Comparison of ENCODE assay signal across 25 cellular contexts in genomic region chr7:150860978-150861295, GRCh38. TPM values are rescaled to one million over a fixed set of nuclear protein-coding genes. Genes with fewer than 3 reads are reported as not detected.
A peak's percentile ranks its signal among the peaks of the same experiment; 100 is the strongest.
DNase-seq lines count a peak whose midpoint lies in the region; ATAC-seq, FAIRE-seq and TF ChIP-seq lines count a peak whose summit lies in the region.
"Had no signal": no experiment of that assay in that cellular context is flagged by ENCODE, and none has a peak within 500 bp of the region (broad histone marks: within the 10 kb centered on the region; RNA-seq: fewer than 3 reads in every experiment).

No MANE protein-coding gene starts in this region.

- H3K9me3 Mint-ChIP-seq in H9: peaks cover 2 to 6% of the 10 kb centered on the region in 2 experiments; a peak in 3 of 5 replicates
- H3K9me3 Mint-ChIP-seq in stimulated activated effector memory CD8-positive, alpha-beta T cell treated with anti-CD3 and anti-CD28 coated beads, Interleukin-12 subunit alpha, Interleukin-12 subunit beta, amount 100 ng/mL, for 72 hours: no peaks in the 10 kb centered on the region
- H3K9me3 Mint-ChIP-seq: CD4-positive, alpha-beta T cell; GM23338 had no signal

- no peak overlapping the region for H3K4me2 ChIP-seq in H9 (ENCODE audit: insufficient read depth, insufficient read length, low read length)
- H3K4me2 ChIP-seq in H1 (ENCODE audit: insufficient read depth in 1 of 2, low read depth in 2 of 2, low read length in 2 of 2): no peak overlapping the region
- H3K4me2 ChIP-seq: A549; BLaER1 treated with 17β-estradiol and CSF1 and Interleukin-3, amounts not matched to agents 10 nM and 100 nM; GM23338; KMS-11; SK-N-SH had no signal

- no peaks in the 10 kb centered on the region for H3K36me3 ChIP-seq in H1 (ENCODE audit: control insufficient read depth in 2 of 4, insufficient read depth in 4 of 4, low read length in 3 of 4)
- H3K36me3 ChIP-seq in lung (ENCODE audit: control insufficient read depth in 2 of 2, insufficient read depth in 2 of 2, low read length in 2 of 2): no peaks in the 10 kb centered on the region
- H3K36me3 ChIP-seq: BLaER1 treated with 17β-estradiol and CSF1 and Interleukin-3, amounts not matched to agents 10 nM and 100 nM had no signal

- no peak for TF ChIP-seq RAD21 in H1 (IDR thresholded peaks at IDR 0.05 in 1 of 2, conservative IDR thresholded peaks at IDR 0.05 in 1 of 2; ENCODE audit: low read depth in 2 of 2, low read length in 2 of 2)

- H3K23me2 ChIP-seq in H9 (ENCODE audit: insufficient read length, low read depth, low read length, poor library complexity, severe bottlenecking): no peaks in the 10 kb centered on the region
- H3K23me2 ChIP-seq in H1 (ENCODE audit: low read depth, low read length): no peaks in the 10 kb centered on the region

- no peaks in the 10 kb centered on the region for H4K20me1 ChIP-seq in H9 (ENCODE audit: control insufficient read depth, insufficient read depth, insufficient read length)
- no peaks in the 10 kb centered on the region for H4K20me1 ChIP-seq in H1 (replicated peaks in 1 of 2; ENCODE audit: control insufficient read depth in 1 of 2, insufficient read depth in 2 of 2, low read length in 2 of 2)
- H4K20me1 ChIP-seq: BLaER1 treated with 17β-estradiol and CSF1 and Interleukin-3, amounts not matched to agents 10 nM and 100 nM had no signal

- no peak overlapping the region for H2BK120ac ChIP-seq in H9 (ENCODE audit: low read depth, low read length, poor library complexity, severe bottlenecking)
- no peak overlapping the region for H2BK120ac ChIP-seq in H1 (replicated peaks; ENCODE audit: low read depth, low read length)

- no peaks in the 10 kb centered on the region for H3K4me1 ChIP-seq in H9 (ENCODE audit: insufficient read depth, low read length)
- peaks cover 0 to 9% (median 4%) of the 10 kb centered on the region in 4 experiments; a peak in 3 of 7 replicates for H3K4me1 ChIP-seq in H1 (replicated peaks in 1 of 4; ENCODE audit: control insufficient read depth in 3 of 4, insufficient read depth in 4 of 4, low read length in 3 of 4)
- H3K4me1 ChIP-seq in lung (ENCODE audit: control insufficient read depth in 2 of 2, insufficient read depth in 2 of 2, low read length in 2 of 2): no peaks in the 10 kb centered on the region
- H3K4me1 ChIP-seq: A549 had no signal

- H4K8ac ChIP-seq in H9 (replicated peaks; ENCODE audit: insufficient read length, low read depth, low read length) (no peak overlapping the region), H1 (ENCODE audit: extremely low read depth, insufficient read depth, low read length) (peak overlapping the region; percentile 35; the same call in 1 of the 2 replicates)

- H3K23ac ChIP-seq in H9 (ENCODE audit: insufficient read length, low read depth, low read length) (no peak overlapping the region), H1 (ENCODE audit: insufficient read length) (no peak overlapping the region)

- TF ChIP-seq CTCF in H9 (conservative IDR thresholded peaks at IDR 0.05) (no peak), H1 (IDR thresholded peaks at IDR 0.05; ENCODE audit: control extremely low read depth in 1 of 3, insufficient read depth in 1 of 3, low read depth in 1 of 3, low read length in 3 of 3) (no peak), lung (IDR thresholded peaks at IDR 0.05; ENCODE audit: control extremely low read depth, extremely low read depth) (no peak)

- H3K4ac ChIP-seq in H9 (ENCODE audit: low read depth, low read length) (no peak overlapping the region), H1 (replicated peaks; ENCODE audit: insufficient read length, low read depth, low read length) (no peak overlapping the region)

- ATAC-seq in lung (ENCODE audit: insufficient read depth, low FRiP score) (no peak), GM19463 (IDR thresholded peaks at IDR 0.05; ENCODE audit: unreplicated experiment) (no peak)
- ATAC-seq in stimulated activated effector memory CD8-positive, alpha-beta T cell treated with anti-CD3 and anti-CD28 coated beads, Interleukin-12 subunit alpha, Interleukin-12 subunit beta, amount 100 ng/mL, for 72 hours: no peak
- ATAC-seq: A549, GM23338, HCT116, Panc1 had no signal

- no peak overlapping the region for H3T11ph ChIP-seq in H9 (ENCODE audit: low read length)

- H3K14ac ChIP-seq in H9 (ENCODE audit: insufficient read depth, low read length) (no peak overlapping the region), H1 (ENCODE audit: insufficient read length) (no peak overlapping the region)

- H4K91ac ChIP-seq in H9 (ENCODE audit: insufficient read length, low read depth, low read length) (no peak overlapping the region), H1 (replicated peaks; ENCODE audit: insufficient read length, low read length) (no peak overlapping the region)

- no peak overlapping the region for H2BK12ac ChIP-seq in H9 (ENCODE audit: insufficient read length, low read depth, low read length)
- 0 out of 2 replicates have a peak overlapping the region, but pooled peaks have one; percentile 80 for H2BK12ac ChIP-seq in H1 (ENCODE audit: low read depth, low read length)

- H3K56ac ChIP-seq in H9 (ENCODE audit: insufficient read length, low read depth, low read length) (no peak overlapping the region), H1 (replicated peaks; ENCODE audit: insufficient read length, low read depth, low read length) (no peak overlapping the region)

- H3K27ac ChIP-seq in H9 (ENCODE audit: insufficient read length, low read depth, low read length) (no peak overlapping the region), H1 (ENCODE audit: low read depth, low read length) (no peak overlapping the region), lung (ENCODE audit: low read depth in 1 of 2, low read length in 1 of 2) (no peak overlapping the region)
- H3K27ac ChIP-seq: A549; BLaER1 treated with 17β-estradiol and CSF1 and Interleukin-3, amounts not matched to agents 10 nM and 100 nM; KMS-11; RWPE1 had no signal

- H3K9me3 ChIP-seq in H9 (ENCODE audit: control insufficient read depth, low read depth, low read length) (no peaks in the 10 kb centered on the region), H1 (ENCODE audit: insufficient read depth in 2 of 2, low read depth in 1 of 2, low read length in 1 of 2) (0 out of 4 replicates have a peak, but pooled peaks cover 0 to 5% of the 10 kb centered on the region in 2 experiments), lung (ENCODE audit: control insufficient read depth in 2 of 2, insufficient read depth in 1 of 2, low read length in 1 of 2) (no peaks in the 10 kb centered on the region)
- H3K9me3 ChIP-seq: A549, SK-N-SH had no signal

- no CpG with 5 or more reads among the region's 9 CpGs for WGBS in H9 (ENCODE audit: extremely low coverage, insufficient read length, low lambda C conversion rate)
- WGBS in H1 (ENCODE audit: extremely low coverage in 1 of 2, insufficient coverage in 1 of 2, insufficient read length in 1 of 2, insufficient replicate concordance in 2 of 2, low coverage in 1 of 2, low lambda C conversion rate in 2 of 2, missing lambda C conversion rate in 1 of 2), 2 experiments: 91% methylated on average over 9 of the region's 9 CpGs; no CpG with 5 or more reads in 1 of the 2 experiments
- WGBS in lung, 2 donors: 69 to 75% methylated on average over 9 of the region's 9 CpGs

- FAIRE-seq in H1 (lab: Jason Lieb, UNC): no peak
- FAIRE-seq: A549, GM18507 had no signal

- peaks cover 0 to 6% (median 0%) of the 10 kb centered on the region in 3 experiments; a peak in 3 of 7 replicates for H3K36me3 Mint-ChIP-seq in H9 (ENCODE audit: insufficient read depth in 1 of 3, low read depth in 3 of 3)
- H3K36me3 Mint-ChIP-seq in stimulated activated effector memory CD8-positive, alpha-beta T cell treated with anti-CD3 and anti-CD28 coated beads, Interleukin-12 subunit alpha, Interleukin-12 subunit beta, amount 100 ng/mL, for 72 hours: no peaks in the 10 kb centered on the region
- H3K36me3 Mint-ChIP-seq: IgD-negative memory B cell had no signal

- H3K27me3 ChIP-seq in H9 (ENCODE audit: insufficient read depth, low read length) (no peaks in the 10 kb centered on the region), H1 (replicated peaks in 1 of 4; ENCODE audit: control insufficient read depth in 3 of 4, extremely low read depth in 1 of 4, insufficient read depth in 3 of 4, low read length in 3 of 4) (no peaks in the 10 kb centered on the region), lung (ENCODE audit: control insufficient read depth, insufficient read depth) (no peaks in the 10 kb centered on the region)
- H3K27me3 ChIP-seq: BLaER1 treated with 17β-estradiol and CSF1 and Interleukin-3, amounts not matched to agents 10 nM and 100 nM had no signal

- H3K27me3 Mint-ChIP-seq in H9 (ENCODE audit: low read depth): peaks cover 11% of the 10 kb centered on the region

- H3K18ac ChIP-seq in H9 (ENCODE audit: insufficient read length, low read depth, low read length): no peak overlapping the region
- H3K18ac ChIP-seq in H1 (ENCODE audit: extremely low read depth, low read length): no peak overlapping the region

- no peak overlapping the region for H2AK5ac ChIP-seq in H9 (ENCODE audit: insufficient read length, low read length)
- no peak overlapping the region for H2AK5ac ChIP-seq in H1 (ENCODE audit: low read depth, low read length)

- TF ChIP-seq POLR2A in H1 (IDR thresholded peaks at IDR 0.05; ENCODE audit: control extremely low read depth in 1 of 2, low read depth in 2 of 2, low read length in 2 of 2): no peak

- DNase-seq in H9 (peak; percentile 17), H1 (ENCODE audit: low read depth in 1 of 2, low spot score in 2 of 2) (no peak), lung (ENCODE audit: low spot score) (peak; percentile 15), NCI-H446 (lab: John Stamatoyannopoulos, UW) (no peak)
- peak; percentile 1 to 43 for DNase-seq in stimulated activated effector memory CD8-positive, alpha-beta T cell treated with anti-CD3 and anti-CD28 coated beads, Interleukin-12 subunit alpha, Interleukin-12 subunit beta, amount 100 ng/mL, for 72 hours (ENCODE audit: low spot score in 2 of 2)
- no peak for DNase-seq in stimulated activated CD8-positive, alpha-beta memory T cell treated with anti-CD3 and anti-CD28 coated beads, Interleukin-4, amount 100 ng/mL, for 48 hours
- DNase-seq: AML-193; CD4-positive, alpha-beta T cell; DMS53; MM.1S; NCI-H2029 treated with DMSO at 0.1 percent for 48 hours; NCI-H526 treated with DMSO at 0.1 percent for 48 hours; SHP77 treated with DMSO at 0.1 percent for 48 hours had no signal

- no peak overlapping the region for H3K9ac ChIP-seq in H9 (ENCODE audit: extremely low read depth, insufficient read length, low read length)
- no peak overlapping the region for H3K9ac ChIP-seq in H1 (replicated peaks in 1 of 4; ENCODE audit: extremely low read depth in 1 of 4, low read depth in 3 of 4, low read length in 3 of 4)
- H3K9ac ChIP-seq: BLaER1 treated with 17β-estradiol and CSF1 and Interleukin-3, amounts not matched to agents 10 nM and 100 nM; KMS-11; SK-N-SH had no signal

- no peak overlapping the region for H3K4me3 Mint-ChIP-seq in H9
- no peak overlapping the region for H3K4me3 Mint-ChIP-seq in stimulated activated effector memory CD8-positive, alpha-beta T cell treated with anti-CD3 and anti-CD28 coated beads, Interleukin-12 subunit alpha, Interleukin-12 subunit beta, amount 100 ng/mL, for 72 hours
- H3K4me3 Mint-ChIP-seq: CD4-positive, alpha-beta T cell; GM23338; IgD-negative memory B cell had no signal

- H3K79me2 ChIP-seq in H9 (ENCODE audit: insufficient read depth, low read length): no peaks in the 10 kb centered on the region
- H3K79me2 ChIP-seq in H1 (ENCODE audit: control insufficient read depth in 1 of 2, insufficient read depth in 2 of 2, low read length in 2 of 2): no peaks in the 10 kb centered on the region

- H2BK5ac ChIP-seq in H9 (ENCODE audit: insufficient read length, low read length) (no peak overlapping the region), H1 (ENCODE audit: low read depth, low read length) (no peak overlapping the region)

- H2BK15ac ChIP-seq in H9 (ENCODE audit: low read depth, low read length) (no peak overlapping the region), H1 (ENCODE audit: low read length) (no peak overlapping the region)

- no peak for TF ChIP-seq EP300 in H1 (IDR thresholded peaks at IDR 0.05; ENCODE audit: borderline replicate concordance in 1 of 2, low read depth in 2 of 2, low read length in 2 of 2)

- H3K4me1 Mint-ChIP-seq in H9: peaks cover 6 to 19% of the 10 kb centered on the region in 2 experiments; a peak in 3 of 4 replicates
- no peaks in the 10 kb centered on the region for H3K4me1 Mint-ChIP-seq in stimulated activated effector memory CD8-positive, alpha-beta T cell treated with anti-CD3 and anti-CD28 coated beads, Interleukin-12 subunit alpha, Interleukin-12 subunit beta, amount 100 ng/mL, for 72 hours
- H3K4me1 Mint-ChIP-seq: IgD-negative memory B cell had no signal

- H3K27ac Mint-ChIP-seq in H9: no peak overlapping the region
- no peak overlapping the region for H3K27ac Mint-ChIP-seq in stimulated activated effector memory CD8-positive, alpha-beta T cell treated with anti-CD3 and anti-CD28 coated beads, Interleukin-12 subunit alpha, Interleukin-12 subunit beta, amount 100 ng/mL, for 72 hours
- H3K27ac Mint-ChIP-seq: CD4-positive, alpha-beta T cell; GM23338; IgD-negative memory B cell had no signal

- CTCF ChIA-PET in H1 (lab: Charles Lee; ENCODE audit: partially characterized antibody): interaction anchor here (0.6 to 2.5 kb wide), 9 partner anchors 16 to 1320 kb away, joined by 3 to 8 read pairs (median 3); no protein-coding TSS in a partner anchor

- H3K79me1 ChIP-seq in H9 (ENCODE audit: insufficient read depth, low read depth, low read length, poor library complexity, severe bottlenecking) (no peaks in the 10 kb centered on the region), H1 (ENCODE audit: low read depth, low read length) (no peaks in the 10 kb centered on the region)

- POLR2A ChIA-PET in H1 (lab: Charles Lee; ENCODE audit: partially characterized antibody): no interaction called here

- H4K5ac ChIP-seq in H9 (ENCODE audit: insufficient read length, low read depth, low read length): no peak overlapping the region
- H4K5ac ChIP-seq in H1 (ENCODE audit: insufficient read length, low read depth, low read length): no peak overlapping the region

- no peak overlapping the region for H3K4me3 ChIP-seq in H1 (ENCODE audit: extremely low read depth in 1 of 4, insufficient read depth in 2 of 4, low read depth in 3 of 4, low read length in 4 of 4)
- no peak overlapping the region for H3K4me3 ChIP-seq in lung
- H3K4me3 ChIP-seq: A549; BLaER1 treated with 17β-estradiol and CSF1 and Interleukin-3, amounts not matched to agents 10 nM and 100 nM; GM23338 had no signal

- no peak overlapping the region for H2AFZ ChIP-seq in H9 (ENCODE audit: low read length)
- no peak overlapping the region for H2AFZ ChIP-seq in H1 (ENCODE audit: low read length)
- H2AFZ ChIP-seq: GM23338 had no signal

- H2BK20ac ChIP-seq in H9 (ENCODE audit: low read depth, low read length, poor library complexity, severe bottlenecking): no peak overlapping the region
- H2BK20ac ChIP-seq in H1 (ENCODE audit: low read length): no peak overlapping the region

RNA-seq across cellular contexts. Expression of gene AOC1, which starts 8.6 kb away (rescaled TPM):
- total RNA-seq in H9 (2021) (0.11 and 0.28 TPM in 2 replicates), lung (under 1 TPM; 0.48 to 0.92 TPM)
- 0.15 and 0.48 TPM in 2 replicates for total RNA-seq in H1 (2021; fragmentation: NEBNext Ultra II Directional; extraction: Animal tissue kit (Norgen Biotek cat#: 25700))
- polyA plus RNA-seq in H1 (2011; rRNA removed) (0.17 TPM in 2 replicates), lung (1 to 10 TPM in 1 of 2 donors, under 1 TPM in 1; 0.35 to 1.3 TPM)
- 0.06 TPM for polyA plus RNA-seq in H1 (2011; cell fraction: cytosol; rRNA removed)
- 0.16 TPM for polyA plus RNA-seq in H1 (2011; cell fraction: nucleus; rRNA removed)
- polyA plus RNA-seq in H1 (2012, experiment 1 of 2): 0.17 to 0.21 TPM (median 0.21 TPM) in 3 of 4 replicates, not detected in the other
- 0.20 TPM for polyA plus RNA-seq in H1 (2012, experiment 2 of 2)
- 0.16 TPM for polyA plus RNA-seq in H1 (2013, experiment 1 of 2)
- 0.17 TPM for polyA plus RNA-seq in H1 (2013, experiment 2 of 2)
- 0.09 TPM in 1 of 2 replicates, not detected in the other for polyA minus RNA-seq in H1 (2011; rRNA and poly(A)+ RNA removed)
- not detected for polyA minus RNA-seq in H1 (2011; cell fraction: cytosol; rRNA and poly(A)+ RNA removed)
- 0.40 TPM for polyA minus RNA-seq in H1 (2011; cell fraction: nucleus; rRNA and poly(A)+ RNA removed)
- total RNA-seq: CD4-positive, alpha-beta T cell; GM23338; NCI-H460 had no signal
- polyA plus RNA-seq: A549, GM23338, SK-N-SH had no signal

Comparison
In these comparisons a context has a peak if more than half of its experiments do, and no peak if none do; other contexts are left out.
1. DNase-seq: peak in H9 (single experiment), lung (single experiment) and stimulated activated effector memory CD8-positive, alpha-beta T cell treated with anti-CD3 and anti-CD28 coated beads, Interleukin-12 subunit alpha, Interleukin-12 subunit beta, amount 100 ng/mL, for 72 hours (2 of 2); none in H1 (0 of 2), stimulated activated CD8-positive, alpha-beta memory T cell treated with anti-CD3 and anti-CD28 coated beads, Interleukin-4, amount 100 ng/mL, for 48 hours (single experiment) and NCI-H446 (0 of 2).